ENCODE assay signal across 8 cellular contexts in genomic region chr4:52641853-52642563, GRCh38. TPM values are rescaled to one million over a fixed set of nuclear protein-coding genes. Genes with fewer than 3 reads are reported as not detected.
A peak's percentile ranks its signal among the peaks of the same experiment; 100 is the strongest.
DNase-seq lines count a peak whose midpoint lies in the region; ATAC-seq and TF ChIP-seq lines count a peak whose summit lies in the region.

No MANE protein-coding gene starts in this region.

- peak overlapping the region; percentile 42 for H3K9ac ChIP-seq in OCI-LY3 (ENCODE audit: low read length)

- intact Hi-C loops in left cardiac atrium (cut with DNase I), result no loop called here

- H2AFZ ChIP-seq in OCI-LY3 (ENCODE audit: low read depth, low read length), result no peak overlapping the region

- TF ChIP-seq CTCF in OCI-LY3 (IDR thresholded peaks at IDR 0.05; ENCODE audit: low read depth, low read length) (no peak), mesothelial cell of epicardium (IDR thresholded peaks at IDR 0.05; ENCODE audit: unreplicated experiment) (no peak)

- H3K4me3 ChIP-seq in OCI-LY3 (ENCODE audit: low read length), result peak overlapping the region; percentile 53

- no peaks in the 10 kb centered on the region for H4K20me1 ChIP-seq in OCI-LY3 (ENCODE audit: insufficient read depth, low read length)

- peaks cover 4% of the 10 kb centered on the region for H3K36me3 Mint-ChIP-seq in mesothelial cell of epicardium

- H3K4me1 Mint-ChIP-seq in mesothelial cell of epicardium, result peaks cover 42% of the 10 kb centered on the region

- H3K27me3 Mint-ChIP-seq in mesothelial cell of epicardium (ENCODE audit: low read depth), result no peaks in the 10 kb centered on the region

- no peaks in the 10 kb centered on the region for H3K9me3 Mint-ChIP-seq in mesothelial cell of epicardium

- no peaks in the 10 kb centered on the region for H3K9me3 ChIP-seq in OCI-LY3 (ENCODE audit: insufficient read depth, low read length)

- no peak for DNase-seq in mesothelial cell of epicardium (ENCODE audit: low spot score in 2 of 2, unreplicated experiment in 2 of 2)
- no peak for DNase-seq in H4 (ENCODE audit: low spot score)
- DNase-seq in NCI-H2227 (lab: John Stamatoyannopoulos, UW; ENCODE audit: unreplicated experiment), result no peak
- no peak for DNase-seq in OCI-M2 (lab: John Stamatoyannopoulos, UW; ENCODE audit: unreplicated experiment)
- DNase-seq in left cardiac atrium, result no peak

- H3K79me2 ChIP-seq in OCI-LY3 (ENCODE audit: low read length), result peaks cover 66% of the 10 kb centered on the region

- ATAC-seq in GM18907 (IDR thresholded peaks at IDR 0.05; ENCODE audit: unreplicated experiment) (peak; percentile 83), HG02610 (IDR thresholded peaks at IDR 0.05; ENCODE audit: unreplicated experiment) (peak; percentile 89), left cardiac atrium (no peak)

- H3K27ac Mint-ChIP-seq in mesothelial cell of epicardium, result peak overlapping the region; percentile 91

- peaks cover 78% of the 10 kb centered on the region for H3K4me1 ChIP-seq in OCI-LY3 (ENCODE audit: low read length)

- no peaks in the 10 kb centered on the region for H3K27me3 ChIP-seq in OCI-LY3 (ENCODE audit: low read depth, low read length)

- no peak overlapping the region for H3K4me3 Mint-ChIP-seq in mesothelial cell of epicardium

- H3K27ac ChIP-seq in OCI-LY3 (ENCODE audit: low read length), result peak overlapping the region; percentile 87

- peak overlapping the region; percentile 73 for H3K4me2 ChIP-seq in OCI-LY3 (ENCODE audit: low read length)

- peaks cover 28% of the 10 kb centered on the region for H3K36me3 ChIP-seq in OCI-LY3 (replicated peaks; ENCODE audit: low read depth, low read length)

RNA-seq across cellular contexts. Expression of gene USP46, which starts 17.1 kb away (rescaled TPM):
- 39.2 to 43.1 TPM (median 40.8 TPM) in 3 replicates for total RNA-seq in mesothelial cell of epicardium
- total RNA-seq in H4 (2014; rRNA removed; shearing (Covaris generic)), result 7.7 and 12.2 TPM in 2 replicates
- 10 to 100 TPM; 40.7 to 48.0 TPM for total RNA-seq in left cardiac atrium

Comparison
In these comparisons a context has a peak if more than half of its experiments do, and no peak if none do; other contexts are left out.
1. ATAC-seq: peak in GM18907 (single experiment) and HG02610 (single experiment); none in left cardiac atrium (0 of 2).